In genomic region chr1:237562247-237562823, GRCh38 we compare ENCODE assay signal across 8 cellular contexts.
A peak's percentile ranks its signal among the peaks of the same experiment; 100 is the strongest.
DNase-seq lines count a peak whose midpoint lies in the region; ATAC-seq, FAIRE-seq and TF ChIP-seq lines count a peak whose summit lies in the region.

No MANE protein-coding gene starts in this region.

- no peak overlapping the region for H3K4me3 Mint-ChIP-seq in activated T-cell treated with anti-CD3 and anti-CD28 coated beads, Interleukin-2, amount 50 U/mL, for 72 hours
- no peak overlapping the region for H3K4me3 Mint-ChIP-seq in activated T-cell treated with anti-CD3 and anti-CD28 coated beads, Interleukin-2, amount 50 U/mL, for 24 hours

- no peak overlapping the region for H3K4me3 ChIP-seq in OCI-LY3 (ENCODE audit: low read length)

- in situ Hi-C loops in KBM-7 (cut with MboI; ENCODE audit: low pct_unique_long_range_greater_than_20kb, low sequenced_read_pairs) = no loop called here

- no peak overlapping the region for H3K27ac Mint-ChIP-seq in activated T-cell treated with anti-CD3 and anti-CD28 coated beads, Interleukin-2, amount 50 U/mL, for 72 hours
- H3K27ac Mint-ChIP-seq in activated T-cell treated with anti-CD3 and anti-CD28 coated beads, Interleukin-2, amount 50 U/mL, for 24 hours = no peak overlapping the region

- peaks cover 59% of the 10 kb centered on the region for H3K27me3 ChIP-seq in OCI-LY3 (ENCODE audit: low read depth, low read length)

- H3K4me1 Mint-ChIP-seq in activated T-cell treated with anti-CD3 and anti-CD28 coated beads, Interleukin-2, amount 50 U/mL, for 72 hours (ENCODE audit: low read depth) = no peaks in the 10 kb centered on the region
- no peaks in the 10 kb centered on the region for H3K4me1 Mint-ChIP-seq in activated T-cell treated with anti-CD3 and anti-CD28 coated beads, Interleukin-2, amount 50 U/mL, for 24 hours (ENCODE audit: low read depth)

- no peaks in the 10 kb centered on the region for H3K36me3 ChIP-seq in OCI-LY3 (replicated peaks; ENCODE audit: low read depth, low read length)

- ATAC-seq in activated T-cell treated with anti-CD3 and anti-CD28 coated beads, Interleukin-2, amount 50 U/mL, for 72 hours (replicated peaks in 1 of 2) = peak; percentile 60 to 72
- peak; percentile 82 for ATAC-seq in GM21825 (IDR thresholded peaks at IDR 0.05; ENCODE audit: unreplicated experiment)

- no peaks in the 10 kb centered on the region for H3K79me2 ChIP-seq in OCI-LY3 (ENCODE audit: low read length)

- H3K9me3 ChIP-seq in OCI-LY3 (ENCODE audit: insufficient read depth, low read length) = no peaks in the 10 kb centered on the region; the same call in 1 of the 2 replicates

- H2AFZ ChIP-seq in OCI-LY3 (ENCODE audit: low read depth, low read length) = no peak overlapping the region

- H3K9me3 Mint-ChIP-seq in activated T-cell treated with anti-CD3 and anti-CD28 coated beads, Interleukin-2, amount 50 U/mL, for 72 hours = peaks cover 0 to 1% of the 10 kb centered on the region in 2 donors
- no peaks in the 10 kb centered on the region for H3K9me3 Mint-ChIP-seq in activated T-cell treated with anti-CD3 and anti-CD28 coated beads, Interleukin-2, amount 50 U/mL, for 24 hours

- DNase-seq in activated T-cell treated with anti-CD3 and anti-CD28 coated beads, Interleukin-2, amount 50 U/mL, for 72 hours = peak in 1 of 2 donors; percentile 3
- DNase-seq in activated T-cell treated with anti-CD3 and anti-CD28 coated beads, Interleukin-2, amount 50 U/mL, for 24 hours = no peak
- DNase-seq in KBM-7 (peak; percentile 78), midbrain (lab: John Stamatoyannopoulos, UW) (peak; percentile 52), cortex of kidney (lab: John Stamatoyannopoulos, UW) (no peak)

- peak; percentile 75 for FAIRE-seq in colon (lab: Jason Lieb, UNC)

- no peak overlapping the region for H3K9ac ChIP-seq in OCI-LY3 (ENCODE audit: low read length)

- H3K27me3 Mint-ChIP-seq in activated T-cell treated with anti-CD3 and anti-CD28 coated beads, Interleukin-2, amount 50 U/mL, for 72 hours (ENCODE audit: low read depth) = peaks cover 12% of the 10 kb centered on the region
- H3K27me3 Mint-ChIP-seq in activated T-cell treated with anti-CD3 and anti-CD28 coated beads, Interleukin-2, amount 50 U/mL, for 24 hours = peaks cover 10% of the 10 kb centered on the region

- H3K4me2 ChIP-seq in OCI-LY3 (ENCODE audit: low read length) = no peak overlapping the region

- H3K4me1 ChIP-seq in OCI-LY3 (ENCODE audit: low read length) = peaks cover 12% of the 10 kb centered on the region

- H3K27ac ChIP-seq in OCI-LY3 (ENCODE audit: low read length) = no peak overlapping the region

- H3K36me3 Mint-ChIP-seq in activated T-cell treated with anti-CD3 and anti-CD28 coated beads, Interleukin-2, amount 50 U/mL, for 72 hours (ENCODE audit: insufficient read depth in 2 of 2) = peaks cover 0 to 2% of the 10 kb centered on the region in 2 donors
- no peaks in the 10 kb centered on the region for H3K36me3 Mint-ChIP-seq in activated T-cell treated with anti-CD3 and anti-CD28 coated beads, Interleukin-2, amount 50 U/mL, for 24 hours (ENCODE audit: low read depth)

- 0 out of 2 replicates have a peak, but pooled peaks cover 3% of the 10 kb centered on the region for H4K20me1 ChIP-seq in OCI-LY3 (ENCODE audit: insufficient read depth, low read length)

- TF ChIP-seq CTCF in OCI-LY3 (IDR thresholded peaks at IDR 0.05; ENCODE audit: low read depth, low read length) = peak; percentile 83

Comparison
In these comparisons a context has a peak if more than half of its experiments do, and no peak if none do; other contexts are left out.
1. DNase-seq: peak in KBM-7 (single experiment) and midbrain (single experiment); none in activated T-cell treated with anti-CD3 and anti-CD28 coated beads, Interleukin-2, amount 50 U/mL, for 24 hours (single experiment) and cortex of kidney (single experiment).